ENCODE assay signal across 8 cellular contexts in the genomic region with DNA sequence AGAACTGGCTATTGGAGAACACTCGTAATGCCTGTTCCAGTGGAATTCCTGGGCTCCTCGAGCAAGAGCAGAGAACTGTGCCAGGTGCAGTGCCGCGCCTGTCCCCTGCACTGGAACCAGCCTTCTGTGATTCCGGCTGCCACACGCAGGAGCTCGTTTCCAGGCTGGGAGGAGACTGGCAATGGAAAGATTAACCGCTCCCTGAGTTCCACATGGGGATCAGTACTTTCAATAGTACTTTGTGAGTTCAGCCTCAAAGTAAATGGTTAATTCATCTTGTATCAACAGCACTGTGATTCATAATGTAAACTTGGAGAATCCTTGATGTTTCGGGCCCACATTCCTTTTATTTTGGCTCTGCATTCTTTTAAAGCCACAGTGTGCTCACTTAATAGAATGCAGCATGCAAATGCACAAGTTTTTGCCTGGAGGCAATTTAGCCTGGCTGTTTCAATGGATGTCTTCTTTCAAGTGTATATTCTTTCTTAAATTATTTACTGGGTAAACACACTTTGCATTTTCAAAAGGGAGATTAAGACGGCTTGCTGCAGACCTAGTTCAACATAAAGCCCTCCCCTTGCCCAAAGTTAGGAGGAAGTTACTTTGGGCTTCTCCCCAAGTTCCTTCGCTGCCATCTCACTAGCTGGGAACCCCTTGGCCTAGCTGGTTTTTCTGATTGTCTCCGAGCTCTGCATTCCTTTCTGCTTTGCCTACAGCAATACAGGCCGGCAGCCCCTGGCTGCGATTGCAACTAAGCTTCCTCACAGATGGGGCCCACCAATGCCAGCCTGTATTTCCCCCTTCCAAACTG.
A peak's percentile ranks its signal among the peaks of the same experiment; 100 is the strongest.
DNase-seq lines count a peak whose midpoint lies in the region; ATAC-seq and TF ChIP-seq lines count a peak whose summit lies in the region.
"Had no signal": no experiment of that assay in that cellular context is flagged by ENCODE, and none has a peak within 500 bp of the region (broad histone marks: within the 10 kb centered on the region; RNA-seq: fewer than 3 reads in every experiment).

No MANE protein-coding gene starts in this region.

- H3K27ac ChIP-seq in brain microvascular endothelial cell (peak overlapping the region; percentile 37), transverse colon (peak overlapping the region in 3 of 4 donors; percentile 47 to 52 (median 50))
- H3K27ac ChIP-seq: heart right ventricle had no signal

- in situ Hi-C loops in brain microvascular endothelial cell (cut with HindIII; ENCODE audit: low pct_ligation_motif_present, low sequenced_read_pairs), result no loop called here
- in situ Hi-C loops in transverse colon (cut with MboI; ENCODE audit: low pct_ligation_motif_present in 1 of 4, low pct_unique_long_range_greater_than_20kb in 1 of 4, low sequenced_read_pairs in 3 of 4), result no loop called here

- TF ChIP-seq CTCF in brain microvascular endothelial cell (IDR thresholded peaks at IDR 0.05; ENCODE audit: low read depth, low read length, missing control alignments) (no peak), transverse colon (IDR thresholded peaks at IDR 0.05) (no peak)

- H3K27me3 ChIP-seq in brain microvascular endothelial cell (replicated peaks) (no peaks in the 10 kb centered on the region), transverse colon (no peaks in the 10 kb centered on the region)
- H3K27me3 ChIP-seq: heart right ventricle had no signal

- TF ChIP-seq EP300 in transverse colon (IDR thresholded peaks at IDR 0.05; ENCODE audit: low read depth), result no peak

- H3K9me3 ChIP-seq in transverse colon, result no peaks in the 10 kb centered on the region
- H3K9me3 ChIP-seq: heart right ventricle had no signal

- DNase-seq in HS-5 (ENCODE audit: low read depth), result peak; percentile 82
- peak; percentile 89 for DNase-seq in brain microvascular endothelial cell
- peak; percentile 98 for DNase-seq in kidney tubule cell (ENCODE audit: low spot score)
- DNase-seq in transverse colon, result peak; percentile 58
- DNase-seq in cortex of kidney (lab: John Stamatoyannopoulos, UW), result no peak
- DNase-seq in RPMI8226, result no peak
- DNase-seq: heart right ventricle had no signal

- WGBS in transverse colon (ENCODE audit: low coverage in 1 of 2), 2 donors, result 42 to 50% methylated on average over 10 to 14 of the region's 14 CpGs

- ATAC-seq in activated CD4-positive, CD25-positive, alpha-beta regulatory T cell treated with anti-CD3 and anti-CD28 coated beads, Interleukin-2, amount 50 U/mL, for 24 hours, result no peak

- intact Hi-C loops in transverse colon (cut with DNase I; ENCODE audit: low total_unique reads), result no loop called here

- peaks cover 0 to 19% (median 9%) of the 10 kb centered on the region in 4 donors for H3K4me1 ChIP-seq in transverse colon

- H3K36me3 ChIP-seq in brain microvascular endothelial cell (replicated peaks) (no peaks in the 10 kb centered on the region), transverse colon (no peaks in the 10 kb centered on the region)

- H3K4me3 ChIP-seq in brain microvascular endothelial cell (ENCODE audit: low read depth, low read length) (peak overlapping the region; percentile 43), transverse colon (no peak overlapping the region)
- H3K4me3 ChIP-seq: heart right ventricle had no signal

- TF ChIP-seq POLR2A in transverse colon (IDR thresholded peaks at IDR 0.05), result no peak

Comparison
In these comparisons a context has a peak if more than half of its experiments do, and no peak if none do; other contexts are left out.
1. DNase-seq: peak in HS-5 (single experiment), brain microvascular endothelial cell (single experiment), kidney tubule cell (single experiment) and transverse colon (single experiment); none in cortex of kidney (single experiment) and RPMI8226 (single experiment).